8 cellular contexts compared by ENCODE assay signal in the genomic region with DNA sequence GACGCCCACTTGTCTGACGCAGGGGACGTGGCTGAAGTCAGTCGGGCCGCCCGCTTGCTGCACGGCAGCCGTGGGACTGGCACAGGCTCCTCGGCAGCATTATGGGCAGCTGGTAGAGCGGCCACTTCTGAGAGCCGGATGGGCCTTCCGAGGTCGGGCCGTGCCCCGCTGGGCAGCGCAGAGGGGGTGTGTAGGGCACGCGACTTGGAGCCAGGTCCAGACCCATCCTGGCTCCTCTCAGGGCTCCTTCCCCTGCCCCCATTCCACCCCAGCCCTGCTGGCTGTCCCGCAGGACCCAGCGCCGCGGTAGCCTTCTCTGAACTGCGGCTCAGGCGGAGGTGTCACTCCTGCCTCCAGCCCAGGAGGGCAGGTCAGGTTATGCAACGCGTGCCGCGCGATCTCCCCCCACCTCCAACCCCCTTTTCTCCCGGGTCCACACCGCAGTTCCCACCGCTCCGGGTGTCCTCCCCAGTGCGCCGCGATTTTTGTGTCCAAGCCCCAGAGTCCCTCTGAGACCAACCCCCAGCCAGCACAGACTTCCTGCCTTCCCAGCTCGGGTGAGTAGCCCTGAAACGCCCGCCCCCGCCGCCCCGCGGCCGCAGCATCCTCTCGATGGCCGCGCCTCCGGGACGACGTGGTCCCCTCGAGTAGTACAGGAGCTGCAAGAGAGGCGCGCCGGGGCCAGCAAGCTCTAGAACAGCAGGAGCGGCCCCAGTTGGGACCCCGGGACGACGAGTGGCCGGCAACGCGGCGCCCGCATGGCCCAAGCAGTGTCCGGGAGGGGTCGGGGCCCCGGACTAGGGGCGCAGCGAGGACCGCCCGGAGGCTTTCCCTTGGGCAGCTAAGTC. TPM values are rescaled to one million over a fixed set of nuclear protein-coding genes. Genes with fewer than 3 reads are reported as not detected.
DNase-seq lines count a peak whose midpoint lies in the region; FAIRE-seq and TF ChIP-seq lines count a peak whose summit lies in the region.

No MANE protein-coding gene starts in this region.

- H3K27me3 ChIP-seq in GM23248 (replicated peaks; ENCODE audit: insufficient read depth) (no peaks in the 10 kb centered on the region), H1 (replicated peaks in 1 of 4; ENCODE audit: control insufficient read depth in 3 of 4, extremely low read depth in 1 of 4, insufficient read depth in 3 of 4, low read length in 3 of 4) (peaks cover 0 to 10% (median 4%) of the 10 kb centered on the region in 4 experiments; a peak in 6 of 7 replicates), mesendoderm (ENCODE audit: insufficient read depth, low read length, poor library complexity) (no peaks in the 10 kb centered on the region), Karpas-422 (ENCODE audit: low read length) (no peaks in the 10 kb centered on the region)

- in situ Hi-C loops in GM23248 (cut with MboI) = no loop called here

- H2BK5ac ChIP-seq in H1 (ENCODE audit: low read depth, low read length) (peak overlapping the region; percentile 97), mesendoderm (ENCODE audit: low read length) (peak overlapping the region; percentile 93)

- peak in 1 of 2 experiments; percentile 38; a peak in 2 of 3 replicates for TF ChIP-seq POLR2A in H1 (IDR thresholded peaks at IDR 0.05; ENCODE audit: control extremely low read depth in 1 of 2, low read depth in 2 of 2, low read length in 2 of 2)

- peak overlapping the region; percentile 97 for H3K27ac ChIP-seq in GM23248
- H3K27ac ChIP-seq in H1 (ENCODE audit: low read depth, low read length) = no peak overlapping the region; the same call in 1 of the 2 replicates
- H3K27ac ChIP-seq in mesendoderm (ENCODE audit: low read depth, low read length) = peak overlapping the region; percentile 87
- H3K27ac ChIP-seq in Karpas-422 (ENCODE audit: low read length) = no peak overlapping the region

- H4K20me1 ChIP-seq in GM23248 (ENCODE audit: insufficient read depth) (no peaks in the 10 kb centered on the region), H1 (replicated peaks in 1 of 2; ENCODE audit: control insufficient read depth in 1 of 2, insufficient read depth in 2 of 2, low read length in 2 of 2) (no peaks in the 10 kb centered on the region), Karpas-422 (ENCODE audit: insufficient read depth, low read depth, low read length) (no peaks in the 10 kb centered on the region)

- H4K5ac ChIP-seq in H1 (ENCODE audit: insufficient read length, low read depth, low read length) (peak overlapping the region; percentile 41), mesendoderm (ENCODE audit: low read length) (no peak overlapping the region)

- POLR2A ChIA-PET in H1 (lab: Charles Lee; ENCODE audit: partially characterized antibody) = interaction anchor here (0.7 to 2.8 kb wide), 11 partner anchors 8 to 1415 kb away, joined by 3 to 22 read pairs (median 4); a partner anchor contains a TSS

- peaks cover 15% of the 10 kb centered on the region for H3K23me2 ChIP-seq in H1 (ENCODE audit: low read depth, low read length)

- H3K79me2 ChIP-seq in GM23248 (ENCODE audit: insufficient read depth) (peaks cover 17% of the 10 kb centered on the region; the same call in 1 of the 2 replicates), H1 (ENCODE audit: control insufficient read depth in 1 of 2, insufficient read depth in 2 of 2, low read length in 2 of 2) (no peaks in the 10 kb centered on the region), mesendoderm (ENCODE audit: control insufficient read depth, insufficient read depth, low read length) (no peaks in the 10 kb centered on the region), Karpas-422 (ENCODE audit: low read length) (no peaks in the 10 kb centered on the region)

- H2AK5ac ChIP-seq in H1 (ENCODE audit: low read depth, low read length) = no peak overlapping the region; the same call in 1 of the 2 replicates
- no peak overlapping the region for H2AK5ac ChIP-seq in mesendoderm (ENCODE audit: low read length)

- 1% methylated on average over 43 to 44 of the region's 70 CpGs for WGBS in GM23248 (ENCODE audit: low coverage in 1 of 2, low lambda C conversion rate in 2 of 2, missing lambda C conversion rate in 2 of 2), 2 experiments
- WGBS in H1 (ENCODE audit: extremely low coverage in 1 of 2, insufficient coverage in 1 of 2, insufficient read length in 1 of 2, insufficient replicate concordance in 2 of 2, low coverage in 1 of 2, low lambda C conversion rate in 2 of 2, missing lambda C conversion rate in 1 of 2), 2 experiments = 2% methylated on average over 55 of the region's 70 CpGs; no CpG with 5 or more reads in 1 of the 2 experiments
- no CpG with 5 or more reads among the region's 70 CpGs for WGBS in mesendoderm (ENCODE audit: extremely low coverage, insufficient coverage, low lambda C conversion rate)

- peaks cover 34% of the 10 kb centered on the region for H3K4me1 ChIP-seq in GM23248 (ENCODE audit: insufficient read depth)
- peaks cover 13 to 22% (median 18%) of the 10 kb centered on the region in 4 experiments for H3K4me1 ChIP-seq in H1 (replicated peaks in 1 of 4; ENCODE audit: control insufficient read depth in 3 of 4, insufficient read depth in 4 of 4, low read length in 3 of 4)
- peaks cover 16% of the 10 kb centered on the region for H3K4me1 ChIP-seq in mesendoderm (ENCODE audit: control insufficient read depth, low read depth, low read length)
- no peaks in the 10 kb centered on the region for H3K4me1 ChIP-seq in Karpas-422 (ENCODE audit: low read length)

- CTCF ChIA-PET in H1 (lab: Charles Lee; ENCODE audit: partially characterized antibody) = interaction anchor here (0.6 to 2.2 kb wide), 7 partner anchors 12 to 594 kb away, joined by 3 to 13 read pairs (median 6); a partner anchor contains a TSS

- peak overlapping the region; percentile 52 for H3K56ac ChIP-seq in H1 (replicated peaks; ENCODE audit: insufficient read length, low read depth, low read length)
- H3K56ac ChIP-seq in mesendoderm (ENCODE audit: low read length) = peak overlapping the region; percentile 97

- H3K4ac ChIP-seq in H1 (replicated peaks; ENCODE audit: insufficient read length, low read depth, low read length) = peak overlapping the region; percentile 80
- H3K4ac ChIP-seq in mesendoderm (ENCODE audit: low read depth, low read length) = peak overlapping the region; percentile 98

- H3K18ac ChIP-seq in H1 (ENCODE audit: extremely low read depth, low read length) = peak overlapping the region; percentile 99
- peak overlapping the region; percentile 96 for H3K18ac ChIP-seq in mesendoderm (ENCODE audit: low read length)

- H2BK120ac ChIP-seq in H1 (replicated peaks; ENCODE audit: low read depth, low read length) (peak overlapping the region; percentile 35), mesendoderm (ENCODE audit: low read depth, low read length) (peak overlapping the region; percentile 16)

- H3F3A ChIP-seq in GM23248 (ENCODE audit: insufficient read depth) = peaks cover 36% of the 10 kb centered on the region

- TF ChIP-seq EP300 in H1 (IDR thresholded peaks at IDR 0.05; ENCODE audit: borderline replicate concordance in 1 of 2, low read depth in 2 of 2, low read length in 2 of 2) = no peak

- DNase-seq in GM23248 = peak; percentile 96
- DNase-seq in LHCN-M2 (ENCODE audit: low read depth) = peak; percentile 83
- DNase-seq in activated CD4-positive, alpha-beta T cell treated with anti-CD3 and anti-CD28 coated beads, Interleukin-2, amount 50 U/mL, for 1 hour = peak; percentile 17
- DNase-seq in H1 (ENCODE audit: low read depth in 1 of 2, low spot score in 2 of 2) = peak in 1 of 2 experiments; percentile 88
- DNase-seq in mesendoderm = peak; percentile 95
- DNase-seq in stimulated activated CD8-positive, alpha-beta memory T cell treated with anti-CD3 and anti-CD28 coated beads, Interleukin-7, amount 100 ng/mL, for 48 hours (ENCODE audit: extremely low read depth in 1 of 2, low read depth in 1 of 2) = peak; percentile 67 to 80
- no peak for DNase-seq in Karpas-422

- peak overlapping the region; percentile 95 for H3K4me2 ChIP-seq in GM23248 (ENCODE audit: unreplicated experiment)
- H3K4me2 ChIP-seq in H1 (ENCODE audit: insufficient read depth in 1 of 2, low read depth in 2 of 2, low read length in 2 of 2) = peak overlapping the region; percentile 77 to 82
- H3K4me2 ChIP-seq in mesendoderm (ENCODE audit: low read length) = peak overlapping the region; percentile 79
- no peak overlapping the region for H3K4me2 ChIP-seq in Karpas-422 (ENCODE audit: low read depth, low read length, poor library complexity, severe bottlenecking)

- peak overlapping the region; percentile 99; the same call in 1 of the 2 replicates for H2BK12ac ChIP-seq in H1 (ENCODE audit: low read depth, low read length)

- FAIRE-seq in H1 (lab: Jason Lieb, UNC) = no peak

- no peaks in the 10 kb centered on the region; the same call in 1 of the 2 replicates for H3K79me1 ChIP-seq in H1 (ENCODE audit: low read depth, low read length)
- H3K79me1 ChIP-seq in mesendoderm (ENCODE audit: low read length) = no peaks in the 10 kb centered on the region

- peak in 2 of 3 experiments; percentile 14 to 26; a peak in 2 of 4 replicates for TF ChIP-seq CTCF in H1 (IDR thresholded peaks at IDR 0.05; ENCODE audit: control extremely low read depth in 1 of 3, insufficient read depth in 1 of 3, low read depth in 1 of 3, low read length in 3 of 3)

- no peak overlapping the region for H3K23ac ChIP-seq in H1 (ENCODE audit: insufficient read length)
- H3K23ac ChIP-seq in mesendoderm (ENCODE audit: low read length) = peak overlapping the region; percentile 94

- no peaks in the 10 kb centered on the region for H3K9me3 ChIP-seq in GM23248 (ENCODE audit: low read depth)
- no peaks in the 10 kb centered on the region for H3K9me3 ChIP-seq in H1 (ENCODE audit: insufficient read depth in 2 of 2, low read depth in 1 of 2, low read length in 1 of 2)
- no peaks in the 10 kb centered on the region for H3K9me3 ChIP-seq in Karpas-422 (ENCODE audit: low read length)

- H2BK15ac ChIP-seq in H1 (ENCODE audit: low read length) (peak overlapping the region; percentile 92; the same call in 1 of the 2 replicates), mesendoderm (replicated peaks; ENCODE audit: low read depth) (no peak overlapping the region)

- H3K36me3 ChIP-seq in GM23248 (ENCODE audit: low read depth) (peaks cover 6% of the 10 kb centered on the region; the same call in 1 of the 2 replicates), H1 (ENCODE audit: control insufficient read depth in 2 of 4, insufficient read depth in 4 of 4, low read length in 3 of 4) (no peaks in the 10 kb centered on the region; a peak in 1 of 8 replicates), mesendoderm (ENCODE audit: control insufficient read depth, insufficient read depth, low read length) (no peaks in the 10 kb centered on the region), Karpas-422 (ENCODE audit: insufficient read depth, low read length) (no peaks in the 10 kb centered on the region)

- H3K9ac ChIP-seq in GM23248 = peak overlapping the region; percentile 93
- H3K9ac ChIP-seq in H1 (replicated peaks in 1 of 4; ENCODE audit: extremely low read depth in 1 of 4, low read depth in 3 of 4, low read length in 3 of 4) = peak overlapping the region in 3 of 4 experiments; percentile 51 to 61 (median 51); a peak in 5 of 7 replicates
- H3K9ac ChIP-seq in mesendoderm (ENCODE audit: low read length) = peak overlapping the region; percentile 77
- no peak overlapping the region for H3K9ac ChIP-seq in Karpas-422 (ENCODE audit: low read length)

- TF ChIP-seq RAD21 in H1 (IDR thresholded peaks at IDR 0.05 in 1 of 2, conservative IDR thresholded peaks at IDR 0.05 in 1 of 2; ENCODE audit: low read depth in 2 of 2, low read length in 2 of 2) = 0 out of 4 replicates have a peak, but pooled peaks of 1 of the 2 experiments have one; percentile 3

- no peak overlapping the region for H3K14ac ChIP-seq in H1 (ENCODE audit: insufficient read length)

- H3K9me2 ChIP-seq in GM23248 (ENCODE audit: insufficient read depth) (no peaks in the 10 kb centered on the region), Karpas-422 (replicated peaks; ENCODE audit: insufficient read depth, low read length) (no peaks in the 10 kb centered on the region)

- H4K8ac ChIP-seq in H1 (ENCODE audit: extremely low read depth, insufficient read depth, low read length) (peak overlapping the region; percentile 86), mesendoderm (ENCODE audit: low read depth, low read length) (no peak overlapping the region)

- H3K4me3 ChIP-seq in GM08714 (ENCODE audit: low read length) = peak overlapping the region; percentile 30; the same call in 1 of the 2 replicates
- H3K4me3 ChIP-seq in GM23248 = peak overlapping the region; percentile 88
- peak overlapping the region; percentile 52 to 79 (median 58) for H3K4me3 ChIP-seq in H1 (ENCODE audit: extremely low read depth in 1 of 4, insufficient read depth in 2 of 4, low read depth in 3 of 4, low read length in 4 of 4)
- peak overlapping the region; percentile 54 for H3K4me3 ChIP-seq in mesendoderm (ENCODE audit: low read length)
- no peak overlapping the region for H3K4me3 ChIP-seq in Karpas-422 (ENCODE audit: low read length)

- H4K91ac ChIP-seq in H1 (replicated peaks; ENCODE audit: insufficient read length, low read length) = peak overlapping the region; percentile 96

- H2BK20ac ChIP-seq in H1 (ENCODE audit: low read length) = peak overlapping the region; percentile 61; the same call in 1 of the 2 replicates

- H2AFZ ChIP-seq in GM23248 = peak overlapping the region; percentile 85
- peak overlapping the region; percentile 86; the same call in 1 of the 2 replicates for H2AFZ ChIP-seq in H1 (ENCODE audit: low read length)
- H2AFZ ChIP-seq in Karpas-422 (ENCODE audit: low read length) = no peak overlapping the region

RNA-seq across cellular contexts. Expression of a gene that starts 41.1 kb away (rescaled TPM):
- 24.7 and 33.0 TPM in 2 replicates for total RNA-seq in GM23248 (2014; rRNA removed; shearing (Covaris generic))
- 19.3 and 20.1 TPM in 2 replicates for polyA plus RNA-seq in GM23248 (2016; fragmentation: Nextera tagmentation; extraction: Ambion mirVana)
- 14.5 and 27.3 TPM in 2 replicates for total RNA-seq in LHCN-M2 (2014; rRNA removed)
- polyA plus RNA-seq in LHCN-M2 (2012) = 7.3 TPM
- total RNA-seq in H1 (2021; fragmentation: NEBNext Ultra II Directional; extraction: Animal tissue kit (Norgen Biotek cat#: 25700)) = 51.5 and 52.0 TPM in 2 replicates
- 20.1 and 24.8 TPM in 2 replicates for polyA plus RNA-seq in H1 (2011; rRNA removed)
- polyA plus RNA-seq in H1 (2011; cell fraction: cytosol; rRNA removed) = 29.2 TPM
- 54.0 TPM for polyA plus RNA-seq in H1 (2011; cell fraction: nucleus; rRNA removed)
- 34.0 to 50.4 TPM (median 46.9 TPM) in 4 replicates for polyA plus RNA-seq in H1 (2012, experiment 1 of 2)
- 2.5 TPM for polyA plus RNA-seq in H1 (2012, experiment 2 of 2)
- 57.2 TPM for polyA plus RNA-seq in H1 (2013, experiment 1 of 2)
- 52.9 TPM for polyA plus RNA-seq in H1 (2013, experiment 2 of 2)
- 23.5 and 31.6 TPM in 2 replicates for polyA minus RNA-seq in H1 (2011; rRNA and poly(A)+ RNA removed)
- polyA minus RNA-seq in H1 (2011; cell fraction: cytosol; rRNA and poly(A)+ RNA removed) = 21.5 TPM
- 63.0 TPM for polyA minus RNA-seq in H1 (2011; cell fraction: nucleus; rRNA and poly(A)+ RNA removed)
- polyA plus RNA-seq in mesendoderm (2013, experiment 1 of 2) = 22.2 TPM
- polyA plus RNA-seq in mesendoderm (2013, experiment 2 of 2) = 21.9 TPM
- 24.9 and 39.8 TPM in 2 replicates for total RNA-seq in Karpas-422 (2014; rRNA removed; shearing (Covaris generic); ENCODE audit: low replicate concordance)

Comparison
In these comparisons a context has a peak if more than half of its experiments do, and no peak if none do; other contexts are left out.
1. H3K27ac ChIP-seq: peak in GM23248 (single experiment) and mesendoderm (single experiment); none in H1 (single experiment) and Karpas-422 (single experiment).